ENCODE assay signal across 8 cellular contexts in genomic region chr2:66437601-66438497, GRCh38. TPM values are rescaled to one million over a fixed set of nuclear protein-coding genes. Genes with fewer than 3 reads are reported as not detected.
A peak's percentile ranks its signal among the peaks of the same experiment; 100 is the strongest.
DNase-seq lines count a peak whose midpoint lies in the region; TF ChIP-seq lines count a peak whose summit lies in the region.

No MANE protein-coding gene starts in this region.

- CTCF ChIA-PET in BJ (lab: Yijun Ruan, JAX), result interaction anchor here (1.1 to 2.4 kb wide), 3 partner anchors 10 to 1403 kb away, joined by 4 to 5 read pairs (median 5); no protein-coding TSS in a partner anchor
- CTCF ChIA-PET in OCI-LY7 (lab: Charles Lee; ENCODE audit: unreplicated experiment), result no interaction called here
- CTCF ChIA-PET in HEK293T (lab: Yijun Ruan, JAX), result interaction anchor here (2.4 kb wide), 1 partner anchor 138 kb away, joined by 10 read pairs; no protein-coding TSS in a partner anchor

- TF ChIP-seq EP300 in ovary (IDR thresholded peaks at IDR 0.05), result no peak

- H3K27ac ChIP-seq in OCI-LY7 (ENCODE audit: low read depth, low read length, poor library complexity, severe bottlenecking) (no peak overlapping the region), ovary (peak overlapping the region; percentile 89 to 93)

- POLR2A ChIA-PET in BJ (lab: Charles Lee), result interaction anchor here (0.6 to 0.7 kb wide), 2 partner anchors 451 to 1480 kb away, joined by 3 to 9 read pairs; no protein-coding TSS in a partner anchor
- POLR2A ChIA-PET in OCI-LY7 (lab: Charles Lee), result interaction anchor here (0.8 kb wide), 1 partner anchor 985 kb away, joined by 3 read pairs; no protein-coding TSS in a partner anchor
- POLR2A ChIA-PET in HEK293T (lab: Yijun Ruan, JAX), result interaction anchor here (0.7 to 1.1 kb wide), 2 partner anchors 139 to 213 kb away, joined by 3 read pairs; no protein-coding TSS in a partner anchor

- 4 to 14% (median 8%) methylated on average over 26 of the region's 26 CpGs for WGBS in ovary, 3 donors

- H3K27me3 ChIP-seq in BJ (ENCODE audit: control insufficient read depth, insufficient read depth, low read length) (no peaks in the 10 kb centered on the region), ovary (no peaks in the 10 kb centered on the region)

- peaks cover 15% of the 10 kb centered on the region for H3K36me3 ChIP-seq in BJ (ENCODE audit: control insufficient read depth, insufficient read depth, low read length)
- no peaks in the 10 kb centered on the region for H3K36me3 ChIP-seq in OCI-LY7 (ENCODE audit: insufficient read depth, low read length)
- H3K36me3 ChIP-seq in ovary, result no peaks in the 10 kb centered on the region

- 0 out of 2 replicates have a peak overlapping the region, but pooled peaks have one; percentile 31 for H2AFZ ChIP-seq in OCI-LY7 (ENCODE audit: low read length)

- DNase-seq in BJ (ENCODE audit: low read depth), result no peak
- DNase-seq in OCI-LY7 (ENCODE audit: low spot score), result no peak
- DNase-seq in foreskin fibroblast, result peak in 1 of 2 donors; percentile 66
- peak in 4 of 5 donors; percentile 44 to 51 (median 46) for DNase-seq in ovary
- no peak for DNase-seq in NCI-H2171 (lab: John Stamatoyannopoulos, UW)
- DNase-seq in HEK293T (ENCODE audit: extremely low spot score), result no peak
- DNase-seq in Kasumi-1 (lab: John Stamatoyannopoulos, UW), result no peak
- no peak for DNase-seq in GM20000 (ENCODE audit: low spot score)

- intact Hi-C loops in OCI-LY7 (cut with micrococcal nuclease; ENCODE audit: unreplicated experiment), result loop anchor here (10.0 kb wide), 3 partner anchors 127 to 1597 kb away; no protein-coding TSS in a partner anchor
- intact Hi-C loops in ovary (cut with DNase I), result loop anchor here in 3 of 4 donors (2.0 to 10.0 kb wide), 6 partner anchors 137 to 1407 kb away; no protein-coding TSS in a partner anchor

- TF ChIP-seq POLR2A in ovary (IDR thresholded peaks at IDR 0.05), result no peak

- no peaks in the 10 kb centered on the region for H3K9me2 ChIP-seq in OCI-LY7 (ENCODE audit: insufficient read depth, low read length)

- H3K4me3 ChIP-seq in BJ (ENCODE audit: low read depth, low read length) (peak overlapping the region; percentile 85), OCI-LY7 (ENCODE audit: low read depth, low read length, poor library complexity, severe bottlenecking) (peak overlapping the region; percentile 77), foreskin fibroblast (ENCODE audit: low read depth in 1 of 2, low read length in 2 of 2) (peak overlapping the region; percentile 72 to 79), ovary (peak overlapping the region; percentile 80)

- H3K79me2 ChIP-seq in OCI-LY7 (ENCODE audit: insufficient read depth, low read depth, low read length), result no peaks in the 10 kb centered on the region

- H3K9me3 ChIP-seq in OCI-LY7 (ENCODE audit: low read length) (no peaks in the 10 kb centered on the region), ovary (no peaks in the 10 kb centered on the region)

- TF ChIP-seq CTCF in BJ (IDR thresholded peaks at IDR 0.05; ENCODE audit: insufficient read depth, low read depth, low read length), result no peak
- no peak for TF ChIP-seq CTCF in OCI-LY7 (conservative IDR thresholded peaks at IDR 0.05; ENCODE audit: low read length)
- no peak for TF ChIP-seq CTCF in foreskin fibroblast (IDR thresholded peaks at IDR 0.05; ENCODE audit: low read depth, low read length)
- TF ChIP-seq CTCF in ovary (IDR thresholded peaks at IDR 0.05), result no peak
- TF ChIP-seq CTCF in GM20000 (IDR thresholded peaks at IDR 0.05; ENCODE audit: extremely low read depth, missing control alignments), result no peak

- H3K4me2 ChIP-seq in OCI-LY7 (ENCODE audit: low read length), result peak overlapping the region; percentile 93

- H4K20me1 ChIP-seq in OCI-LY7 (ENCODE audit: insufficient read depth, low read length), result no peaks in the 10 kb centered on the region

- H3K4me1 ChIP-seq in OCI-LY7 (ENCODE audit: insufficient read depth, low read length, poor library complexity, severe bottlenecking), result peaks cover 25% of the 10 kb centered on the region
- H3K4me1 ChIP-seq in ovary (ENCODE audit: insufficient read depth), result peaks cover 2% of the 10 kb centered on the region

- no TSS peak for BruUV-seq in OCI-LY7 (replicated peaks; lab: Mats Ljungman, UMichigan)

TF ChIP-seq in HEK293T, 16 proteins besides CTCF, POLR2A, EP300 and RAD21:
- TF ChIP-seq FOXA1 (IDR thresholded peaks at IDR 0.05) (no peak), HDGF (IDR thresholded peaks at IDR 0.05; ENCODE audit: borderline replicate concordance) (no peak), SUZ12 (IDR thresholded peaks at IDR 0.05) (no peak), ELF4 (IDR thresholded peaks at IDR 0.05) (no peak)
TF ChIP-seq in HEK293T: peak in this region for 0.

RNA-seq across cellular contexts. Expression of gene MEIS1, which starts 2.9 kb away (rescaled TPM):
- polyA plus RNA-seq in BJ (2011; rRNA removed) (57.4 and 65.7 TPM in 2 replicates), ovary (10 to 100 TPM; 19.4 to 50.2 TPM)
- 251 and 301 TPM in 2 replicates for polyA minus RNA-seq in BJ (2011; rRNA and poly(A)+ RNA removed)
- 5.4 and 14.3 TPM in 2 replicates for total RNA-seq in OCI-LY7 (2014; rRNA removed; shearing (Covaris generic))
- total RNA-seq in OCI-LY7 (2022) (6.1 and 7.3 TPM in 2 replicates), ovary (100 to 1,000 TPM in 2 of 7 donors, 10 to 100 TPM in 5; 33.9 to 163 (median 92.3) TPM)

Comparison
In these comparisons a context has a peak if more than half of its experiments do, and no peak if none do; other contexts are left out.
1. DNase-seq: peak in ovary (4 of 5); none in BJ (single experiment), OCI-LY7 (single experiment), NCI-H2171 (single experiment), HEK293T (single experiment), Kasumi-1 (0 of 2) and GM20000 (single experiment).
2. Peak in every context shown above with its lines, with median percentiles within 50 percentile points of each other: H3K4me3 ChIP-seq.